22 cellular contexts compared by ENCODE assay signal in the genomic region with DNA sequence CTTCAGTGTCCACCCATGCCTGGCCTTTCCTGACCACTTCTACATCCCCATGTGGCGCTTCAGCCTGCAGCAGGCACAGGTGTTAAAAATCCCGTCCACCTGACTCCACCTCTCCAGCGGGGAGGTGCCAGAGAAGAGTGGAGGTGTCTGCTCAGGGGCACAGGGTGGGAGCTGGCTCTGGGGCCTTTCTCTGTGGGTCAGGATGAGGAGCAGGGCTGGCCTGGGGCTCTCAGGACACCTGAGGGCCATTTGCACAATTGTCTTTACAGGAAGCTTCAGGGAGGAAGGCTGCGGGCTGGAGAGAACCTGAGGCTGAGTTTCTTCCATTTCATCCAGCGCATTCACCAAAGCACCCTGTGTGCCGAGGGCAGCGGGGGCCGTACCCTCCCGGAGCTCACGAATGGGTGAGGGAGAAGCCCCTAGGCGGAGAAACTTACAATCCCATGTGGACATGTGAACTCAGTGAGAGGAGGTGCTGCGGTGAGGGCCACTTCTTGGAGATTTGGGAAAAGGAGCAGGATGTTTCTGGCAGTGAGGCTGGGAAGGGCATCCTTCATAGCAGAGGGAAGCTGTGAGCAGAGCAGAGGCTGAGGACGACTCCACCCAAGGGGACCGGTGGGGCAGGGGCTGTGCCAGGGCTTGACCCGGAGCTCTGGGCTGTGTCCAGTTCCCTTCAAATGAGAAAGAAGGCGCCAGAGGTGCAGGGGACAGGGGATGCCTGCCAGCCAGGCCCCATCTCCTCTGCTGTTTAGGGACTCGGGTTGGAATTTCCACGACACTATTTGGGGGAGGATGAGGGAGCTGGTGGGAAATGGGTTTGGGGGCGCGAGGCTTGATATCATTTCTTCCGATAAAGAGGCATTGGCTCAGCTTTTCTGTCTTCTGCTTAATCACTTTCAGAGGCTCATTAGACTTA.
"Had no signal": no experiment of that assay in that cellular context is flagged by ENCODE, and none has a peak within 500 bp of the region (broad histone marks: within the 10 kb centered on the region; RNA-seq: fewer than 3 reads in every experiment).

No MANE protein-coding gene starts in this region.

- H3K4me3 ChIP-seq: left ventricle myocardium inferior, lung, ovary, prostate gland, skin epidermis, suprapubic skin, thoracic aorta, tibial artery, upper lobe of left lung, vagina had no signal

- DNase-seq: head of caudate nucleus; hippocampal formation; left ventricle myocardium inferior; mesendoderm; naive B cell; natural killer cell; ovary; retina; right cardiac atrium; stimulated activated CD4-positive, alpha-beta T cell treated with anti-CD3 and anti-CD28 coated beads, Interleukin-4, amount 100 ng/mL, for 24 hours; stimulated activated naive CD4-positive, alpha-beta T cell; tibial artery had no signal

- H3K4me3 Mint-ChIP-seq: mesothelial cell of epicardium; naive B cell; natural killer cell; stimulated activated effector memory CD8-positive, alpha-beta T cell treated with anti-CD3 and anti-CD28 coated beads, Interleukin-12 subunit alpha, Interleukin-12 subunit beta, amount 100 ng/mL, for 72 hours had no signal

- ATAC-seq: natural killer cell; right cardiac atrium; sciatic nerve; stimulated activated effector memory CD8-positive, alpha-beta T cell treated with anti-CD3 and anti-CD28 coated beads, Interleukin-12 subunit alpha, Interleukin-12 subunit beta, amount 100 ng/mL, for 72 hours had no signal

- H3K27me3 ChIP-seq: ovary, upper lobe of left lung, vagina had no signal

- H3K27ac Mint-ChIP-seq: mesothelial cell of epicardium; naive B cell; natural killer cell; stimulated activated effector memory CD8-positive, alpha-beta T cell treated with anti-CD3 and anti-CD28 coated beads, Interleukin-12 subunit alpha, Interleukin-12 subunit beta, amount 100 ng/mL, for 72 hours had no signal

- H3K4me1 ChIP-seq: prostate gland, suprapubic skin, tibial artery, upper lobe of left lung, vagina had no signal

- H3K36me3 Mint-ChIP-seq: mesothelial cell of epicardium; naive B cell; natural killer cell; stimulated activated effector memory CD8-positive, alpha-beta T cell treated with anti-CD3 and anti-CD28 coated beads, Interleukin-12 subunit alpha, Interleukin-12 subunit beta, amount 100 ng/mL, for 72 hours had no signal

- H3K36me3 ChIP-seq: left ventricle myocardium inferior, ovary, prostate gland, suprapubic skin, thoracic aorta, tibial artery, upper lobe of left lung, vagina had no signal

- H3K9me3 Mint-ChIP-seq: mesothelial cell of epicardium; stimulated activated effector memory CD8-positive, alpha-beta T cell treated with anti-CD3 and anti-CD28 coated beads, Interleukin-12 subunit alpha, Interleukin-12 subunit beta, amount 100 ng/mL, for 72 hours had no signal

- H3K27ac ChIP-seq: left ventricle myocardium inferior, ovary, prostate gland, skin epidermis, suprapubic skin, thoracic aorta, tibial artery, upper lobe of left lung, vagina had no signal

- H3K9me3 ChIP-seq: left ventricle myocardium inferior, ovary, prostate gland, suprapubic skin, thoracic aorta, tibial artery, upper lobe of left lung, vagina had no signal

- H3K4me1 Mint-ChIP-seq: naive B cell; natural killer cell; stimulated activated effector memory CD8-positive, alpha-beta T cell treated with anti-CD3 and anti-CD28 coated beads, Interleukin-12 subunit alpha, Interleukin-12 subunit beta, amount 100 ng/mL, for 72 hours had no signal
